ENCODE assay signal across 10 cellular contexts in the genomic region with DNA sequence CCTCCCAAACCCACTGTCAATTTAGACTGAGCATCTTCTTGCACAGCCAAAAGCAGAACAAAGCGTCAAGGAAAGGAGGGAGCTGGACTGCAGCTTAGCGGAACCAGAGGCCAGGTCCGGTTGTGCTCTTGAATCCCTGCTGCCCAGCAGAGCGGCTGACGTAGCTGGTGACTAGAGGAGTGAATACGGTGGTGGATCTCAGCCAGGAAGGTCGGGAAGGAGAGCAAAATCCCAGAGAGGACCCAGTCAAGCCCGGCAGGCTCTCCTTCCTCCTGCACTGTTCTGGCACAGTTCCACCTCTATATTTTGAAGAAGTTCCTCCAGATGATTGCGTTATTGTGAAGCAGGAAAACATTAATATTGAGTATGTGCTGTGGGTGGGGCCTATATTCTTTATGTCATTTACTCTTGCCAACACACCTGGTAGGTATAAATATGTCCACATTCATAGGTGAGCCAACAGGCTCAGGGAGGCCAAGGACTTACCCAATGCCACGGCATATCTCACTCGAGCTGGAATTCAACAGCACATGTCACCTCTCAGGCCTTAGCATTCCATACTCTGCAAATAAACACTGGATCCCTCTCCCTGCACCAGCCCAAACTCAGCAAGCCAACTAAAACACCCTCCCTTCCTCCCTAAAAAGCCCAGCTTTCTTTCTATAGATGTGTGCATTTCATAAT. TPM values are rescaled to one million over a fixed set of nuclear protein-coding genes. Genes with fewer than 3 reads are reported as not detected.
DNase-seq lines count a peak whose midpoint lies in the region; ATAC-seq, FAIRE-seq and TF ChIP-seq lines count a peak whose summit lies in the region.
"Had no signal": no experiment of that assay in that cellular context is flagged by ENCODE, and none has a peak within 500 bp of the region (broad histone marks: within the 10 kb centered on the region; RNA-seq: fewer than 3 reads in every experiment).

No MANE protein-coding gene starts in this region.

- no peaks in the 10 kb centered on the region for H3K9me3 Mint-ChIP-seq in activated T-helper 1 cell treated with anti-CD3 and anti-CD28 coated beads, Interleukin-12 subunit alpha, Interleukin-12 subunit beta, Interleukin-2, Interleukin-4 antibody, amounts not matched to agents 30 ng/mL and 10 ng/mL and 1 ng/mL, durations not matched to agents 14 hours and 24 hours and 36 hours

- peak; percentile 23 for DNase-seq in EH (ENCODE audit: low read depth)
- DNase-seq in NOMO-1 treated with dmso at 0.1 percent for 144 hours (lab: John Stamatoyannopoulos, UW; ENCODE audit: unreplicated experiment): peak; percentile 28
- peak; percentile 47 for DNase-seq in globus pallidus (ENCODE audit: low spot score)
- peak in 5 of 6 donors; percentile 9 to 59 (median 48) for DNase-seq in pancreas
- DNase-seq in activated T-helper 1 cell treated with anti-CD3 and anti-CD28 coated beads, Interleukin-12 subunit alpha, Interleukin-12 subunit beta, Interleukin-2, Interleukin-4 antibody, amounts not matched to agents 30 ng/mL and 10 ng/mL and 1 ng/mL, durations not matched to agents 14 hours and 24 hours and 36 hours (ENCODE audit: low spot score): no peak
- no peak for DNase-seq in GM19240 (ENCODE audit: insufficient read length, low spot score)
- no peak for DNase-seq in epidermal melanocyte (ENCODE audit: insufficient read length, low spot score)
- DNase-seq: NCI-H2081 treated with DMSO at 0.1 percent for 48 hours; stimulated activated CD4-positive, alpha-beta T cell treated with anti-CD3 and anti-CD28 coated beads, Interleukin-4, amount 100 ng/mL, for 1 hour had no signal

- H3K36me3 ChIP-seq in pancreas: no peaks in the 10 kb centered on the region

- no peaks in the 10 kb centered on the region for H3K27me3 ChIP-seq in pancreas

- peak overlapping the region in 2 of 4 donors; percentile 9 to 28 for H3K27ac ChIP-seq in pancreas

- no peaks in the 10 kb centered on the region for H3K9me3 ChIP-seq in pancreas

- no peak overlapping the region for H3K27ac Mint-ChIP-seq in activated T-helper 1 cell treated with anti-CD3 and anti-CD28 coated beads, Interleukin-12 subunit alpha, Interleukin-12 subunit beta, Interleukin-2, Interleukin-4 antibody, amounts not matched to agents 30 ng/mL and 10 ng/mL and 1 ng/mL, durations not matched to agents 14 hours and 24 hours and 36 hours

- H3K4me3 ChIP-seq in pancreas: peak overlapping the region in 1 of 4 donors; percentile 10

- intact Hi-C loops in pancreas (cut with DNase I): no loop called here
- intact Hi-C loops in activated T-helper 1 cell treated with anti-CD3 and anti-CD28 coated beads, Interleukin-12 subunit alpha, Interleukin-12 subunit beta, Interleukin-2, Interleukin-4 antibody, amounts not matched to agents 30 ng/mL and 10 ng/mL and 1 ng/mL, durations not matched to agents 14 hours and 24 hours and 36 hours (cut with micrococcal nuclease): no loop called here

- peaks cover 7% of the 10 kb centered on the region for H3K4me1 Mint-ChIP-seq in activated T-helper 1 cell treated with anti-CD3 and anti-CD28 coated beads, Interleukin-12 subunit alpha, Interleukin-12 subunit beta, Interleukin-2, Interleukin-4 antibody, amounts not matched to agents 30 ng/mL and 10 ng/mL and 1 ng/mL, durations not matched to agents 14 hours and 24 hours and 36 hours (ENCODE audit: low read depth)

- ATAC-seq in pancreas (peak; percentile 87 to 92 (median 90)), GM19351 (IDR thresholded peaks at IDR 0.05; ENCODE audit: unreplicated experiment) (no peak)

- H3K4me1 ChIP-seq in pancreas: peaks cover 0 to 16% (median 3%) of the 10 kb centered on the region in 3 donors

- FAIRE-seq in pancreas (lab: Jason Lieb, UNC): no peak

- 20 to 24% methylated on average over 11 of the region's 11 CpGs for WGBS in pancreas, 2 donors

- no peak for TF ChIP-seq CTCF in pancreas (IDR thresholded peaks at IDR 0.05)

- no peaks in the 10 kb centered on the region for H3K36me3 Mint-ChIP-seq in activated T-helper 1 cell treated with anti-CD3 and anti-CD28 coated beads, Interleukin-12 subunit alpha, Interleukin-12 subunit beta, Interleukin-2, Interleukin-4 antibody, amounts not matched to agents 30 ng/mL and 10 ng/mL and 1 ng/mL, durations not matched to agents 14 hours and 24 hours and 36 hours (ENCODE audit: low read depth)

- no peak overlapping the region for H3K4me3 Mint-ChIP-seq in activated T-helper 1 cell treated with anti-CD3 and anti-CD28 coated beads, Interleukin-12 subunit alpha, Interleukin-12 subunit beta, Interleukin-2, Interleukin-4 antibody, amounts not matched to agents 30 ng/mL and 10 ng/mL and 1 ng/mL, durations not matched to agents 14 hours and 24 hours and 36 hours

- peaks cover 15% of the 10 kb centered on the region for H3K27me3 Mint-ChIP-seq in activated T-helper 1 cell treated with anti-CD3 and anti-CD28 coated beads, Interleukin-12 subunit alpha, Interleukin-12 subunit beta, Interleukin-2, Interleukin-4 antibody, amounts not matched to agents 30 ng/mL and 10 ng/mL and 1 ng/mL, durations not matched to agents 14 hours and 24 hours and 36 hours (ENCODE audit: insufficient read depth)

RNA-seq across cellular contexts. Expression of a gene that starts 23.6 kb away (rescaled TPM):
- 1 to 10 TPM; 4.9 to 8.6 (median 7.2) TPM for total RNA-seq in pancreas
- polyA plus RNA-seq in pancreas: 1 to 10 TPM; 3.8 to 6.5 TPM
- total RNA-seq in activated T-helper 1 cell treated with anti-CD3 and anti-CD28 coated beads, Interleukin-12 subunit alpha, Interleukin-12 subunit beta, Interleukin-2, Interleukin-4 antibody, amounts not matched to agents 30 ng/mL and 10 ng/mL and 1 ng/mL, durations not matched to agents 14 hours and 24 hours and 36 hours: 46.2 and 47.0 TPM in 2 replicates

RNA-seq across cellular contexts. Expression of a gene that starts 43.8 kb away (rescaled TPM):
- 1 to 10 TPM; 4.4 to 9.5 (median 7.1) TPM for total RNA-seq in pancreas
- 1 to 10 TPM; 5.1 to 8.5 TPM for polyA plus RNA-seq in pancreas
- total RNA-seq in activated T-helper 1 cell treated with anti-CD3 and anti-CD28 coated beads, Interleukin-12 subunit alpha, Interleukin-12 subunit beta, Interleukin-2, Interleukin-4 antibody, amounts not matched to agents 30 ng/mL and 10 ng/mL and 1 ng/mL, durations not matched to agents 14 hours and 24 hours and 36 hours: 35.8 and 37.9 TPM in 2 replicates

RNA-seq across cellular contexts. Expression of a gene that starts 43.9 kb away (rescaled TPM):
- total RNA-seq in pancreas: 1 to 10 TPM; 2.0 to 4.7 (median 3.9) TPM
- polyA plus RNA-seq in pancreas: 1 to 10 TPM; 2.0 to 2.3 TPM
- 37.3 and 38.4 TPM in 2 replicates for total RNA-seq in activated T-helper 1 cell treated with anti-CD3 and anti-CD28 coated beads, Interleukin-12 subunit alpha, Interleukin-12 subunit beta, Interleukin-2, Interleukin-4 antibody, amounts not matched to agents 30 ng/mL and 10 ng/mL and 1 ng/mL, durations not matched to agents 14 hours and 24 hours and 36 hours

Comparison
In these comparisons a context has a peak if more than half of its experiments do, and no peak if none do; other contexts are left out.
1. DNase-seq: peak in EH (single experiment), NOMO-1 treated with dmso at 0.1 percent for 144 hours (single experiment), globus pallidus (single experiment) and pancreas (5 of 6); none in activated T-helper 1 cell treated with anti-CD3 and anti-CD28 coated beads, Interleukin-12 subunit alpha, Interleukin-12 subunit beta, Interleukin-2, Interleukin-4 antibody, amounts not matched to agents 30 ng/mL and 10 ng/mL and 1 ng/mL, durations not matched to agents 14 hours and 24 hours and 36 hours (single experiment), GM19240 (single experiment) and epidermal melanocyte (single experiment).